1 cellular context compared by ENCODE assay signal in the genomic region with DNA sequence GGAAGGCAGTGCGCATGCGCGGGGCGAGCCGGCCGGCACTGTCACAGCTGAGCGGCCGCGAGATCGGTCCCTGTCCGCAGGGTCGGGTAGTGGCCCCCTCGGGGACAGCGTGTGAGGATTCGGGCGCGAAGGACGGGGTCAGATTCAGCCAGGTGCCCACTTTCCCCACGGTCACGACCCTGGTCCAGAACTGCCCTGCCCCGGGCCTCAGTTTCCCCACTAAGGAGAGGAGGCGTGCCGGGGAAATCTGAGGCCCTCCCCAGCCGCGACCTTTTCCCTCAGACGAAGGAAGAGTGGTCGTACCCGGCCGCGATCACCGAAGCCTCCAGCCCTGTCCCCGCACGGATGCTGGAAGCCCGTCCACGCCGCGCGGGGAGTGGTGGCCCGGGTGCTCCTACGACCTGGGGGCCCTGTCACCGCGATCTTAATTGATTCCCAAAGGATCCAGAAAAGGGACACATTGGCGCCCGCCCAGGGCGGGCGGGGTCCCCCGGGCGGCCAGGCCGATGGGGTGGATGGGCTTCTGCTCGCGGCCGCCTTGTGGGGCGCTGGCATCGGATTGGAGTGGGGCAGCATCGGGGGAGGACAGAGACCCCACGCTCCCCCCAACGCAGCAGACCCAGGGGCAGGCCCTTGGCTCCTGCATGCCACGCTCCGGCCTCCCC.
TF ChIP-seq lines count a peak whose summit lies in the region.

No MANE protein-coding gene starts in this region.

TF ChIP-seq in K562, 482 proteins besides CTCF, POLR2A, EP300 and RAD21 (continued from another document):
- TF ChIP-seq, protein P1, sequence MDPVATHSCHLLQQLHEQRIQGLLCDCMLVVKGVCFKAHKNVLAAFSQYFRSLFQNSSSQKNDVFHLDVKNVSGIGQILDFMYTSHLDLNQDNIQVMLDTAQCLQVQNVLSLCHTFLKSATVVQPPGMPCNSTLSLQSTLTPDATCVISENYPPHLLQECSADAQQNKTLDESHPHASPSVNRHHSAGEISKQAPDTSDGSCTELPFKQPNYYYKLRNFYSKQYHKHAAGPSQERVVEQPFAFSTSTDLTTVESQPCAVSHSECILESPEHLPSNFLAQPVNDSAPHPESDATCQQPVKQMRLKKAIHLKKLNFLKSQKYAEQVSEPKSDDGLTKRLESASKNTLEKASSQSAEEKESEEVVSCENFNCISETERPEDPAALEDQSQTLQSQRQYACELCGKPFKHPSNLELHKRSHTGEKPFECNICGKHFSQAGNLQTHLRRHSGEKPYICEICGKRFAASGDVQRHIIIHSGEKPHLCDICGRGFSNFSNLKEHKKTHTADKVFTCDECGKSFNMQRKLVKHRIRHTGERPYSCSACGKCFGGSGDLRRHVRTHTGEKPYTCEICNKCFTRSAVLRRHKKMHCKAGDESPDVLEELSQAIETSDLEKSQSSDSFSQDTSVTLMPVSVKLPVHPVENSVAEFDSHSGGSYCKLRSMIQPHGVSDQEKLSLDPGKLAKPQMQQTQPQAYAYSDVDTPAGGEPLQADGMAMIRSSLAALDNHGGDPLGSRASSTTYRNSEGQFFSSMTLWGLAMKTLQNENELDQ (CRISPR knock-in tag; IDR thresholded peaks at IDR 0.05; ENCODE audit: borderline replicate concordance): no peak
- 0 out of 2 replicates have a peak, but pooled peaks have one; percentile 21 for TF ChIP-seq TAF7 (tag; IDR thresholded peaks at IDR 0.05)
- no peak for TF ChIP-seq FOXP1 (CRISPR knock-in tag; IDR thresholded peaks at IDR 0.05)
- peak; percentile 82 for TF ChIP-seq KDM2B (CRISPR knock-in tag; IDR thresholded peaks at IDR 0.05)
- no peak for TF ChIP-seq GABPB2 (CRISPR knock-in tag; conservative IDR thresholded peaks at IDR 0.05)
- TF ChIP-seq ZNF24 (IDR thresholded peaks at IDR 0.05): no peak
- TF ChIP-seq FOXA3 (CRISPR knock-in tag; conservative IDR thresholded peaks at IDR 0.05 in 1 of 2, IDR thresholded peaks at IDR 0.05 in 1 of 2): no peak
- no peak for TF ChIP-seq FOXJ2 (tag; IDR thresholded peaks at IDR 0.05)
- TF ChIP-seq, protein P2, sequence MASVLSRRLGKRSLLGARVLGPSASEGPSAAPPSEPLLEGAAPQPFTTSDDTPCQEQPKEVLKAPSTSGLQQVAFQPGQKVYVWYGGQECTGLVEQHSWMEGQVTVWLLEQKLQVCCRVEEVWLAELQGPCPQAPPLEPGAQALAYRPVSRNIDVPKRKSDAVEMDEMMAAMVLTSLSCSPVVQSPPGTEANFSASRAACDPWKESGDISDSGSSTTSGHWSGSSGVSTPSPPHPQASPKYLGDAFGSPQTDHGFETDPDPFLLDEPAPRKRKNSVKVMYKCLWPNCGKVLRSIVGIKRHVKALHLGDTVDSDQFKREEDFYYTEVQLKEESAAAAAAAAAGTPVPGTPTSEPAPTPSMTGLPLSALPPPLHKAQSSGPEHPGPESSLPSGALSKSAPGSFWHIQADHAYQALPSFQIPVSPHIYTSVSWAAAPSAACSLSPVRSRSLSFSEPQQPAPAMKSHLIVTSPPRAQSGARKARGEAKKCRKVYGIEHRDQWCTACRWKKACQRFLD (CRISPR knock-in tag; IDR thresholded peaks at IDR 0.05): peak; percentile 92
- TF ChIP-seq, protein P3, sequence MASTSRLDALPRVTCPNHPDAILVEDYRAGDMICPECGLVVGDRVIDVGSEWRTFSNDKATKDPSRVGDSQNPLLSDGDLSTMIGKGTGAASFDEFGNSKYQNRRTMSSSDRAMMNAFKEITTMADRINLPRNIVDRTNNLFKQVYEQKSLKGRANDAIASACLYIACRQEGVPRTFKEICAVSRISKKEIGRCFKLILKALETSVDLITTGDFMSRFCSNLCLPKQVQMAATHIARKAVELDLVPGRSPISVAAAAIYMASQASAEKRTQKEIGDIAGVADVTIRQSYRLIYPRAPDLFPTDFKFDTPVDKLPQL (IDR thresholded peaks at IDR 0.05; ENCODE audit: extremely low read depth, insufficient read length): no peak
- no peak for TF ChIP-seq ZNF174 (CRISPR knock-in tag; IDR thresholded peaks at IDR 0.05)
- TF ChIP-seq NRF1 (conservative IDR thresholded peaks at IDR 0.05 in 1 of 2, IDR thresholded peaks at IDR 0.05 in 1 of 2): peak; percentile 99; a peak in 2 of 4 replicates
- TF ChIP-seq, protein P4, sequence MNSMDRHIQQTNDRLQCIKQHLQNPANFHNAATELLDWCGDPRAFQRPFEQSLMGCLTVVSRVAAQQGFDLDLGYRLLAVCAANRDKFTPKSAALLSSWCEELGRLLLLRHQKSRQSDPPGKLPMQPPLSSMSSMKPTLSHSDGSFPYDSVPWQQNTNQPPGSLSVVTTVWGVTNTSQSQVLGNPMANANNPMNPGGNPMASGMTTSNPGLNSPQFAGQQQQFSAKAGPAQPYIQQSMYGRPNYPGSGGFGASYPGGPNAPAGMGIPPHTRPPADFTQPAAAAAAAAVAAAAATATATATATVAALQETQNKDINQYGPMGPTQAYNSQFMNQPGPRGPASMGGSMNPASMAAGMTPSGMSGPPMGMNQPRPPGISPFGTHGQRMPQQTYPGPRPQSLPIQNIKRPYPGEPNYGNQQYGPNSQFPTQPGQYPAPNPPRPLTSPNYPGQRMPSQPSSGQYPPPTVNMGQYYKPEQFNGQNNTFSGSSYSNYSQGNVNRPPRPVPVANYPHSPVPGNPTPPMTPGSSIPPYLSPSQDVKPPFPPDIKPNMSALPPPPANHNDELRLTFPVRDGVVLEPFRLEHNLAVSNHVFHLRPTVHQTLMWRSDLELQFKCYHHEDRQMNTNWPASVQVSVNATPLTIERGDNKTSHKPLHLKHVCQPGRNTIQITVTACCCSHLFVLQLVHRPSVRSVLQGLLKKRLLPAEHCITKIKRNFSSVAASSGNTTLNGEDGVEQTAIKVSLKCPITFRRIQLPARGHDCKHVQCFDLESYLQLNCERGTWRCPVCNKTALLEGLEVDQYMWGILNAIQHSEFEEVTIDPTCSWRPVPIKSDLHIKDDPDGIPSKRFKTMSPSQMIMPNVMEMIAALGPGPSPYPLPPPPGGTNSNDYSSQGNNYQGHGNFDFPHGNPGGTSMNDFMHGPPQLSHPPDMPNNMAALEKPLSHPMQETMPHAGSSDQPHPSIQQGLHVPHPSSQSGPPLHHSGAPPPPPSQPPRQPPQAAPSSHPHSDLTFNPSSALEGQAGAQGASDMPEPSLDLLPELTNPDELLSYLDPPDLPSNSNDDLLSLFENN (IDR thresholded peaks at IDR 0.05; ENCODE audit: low read depth in 2 of 2, low read length in 2 of 2): 0 out of 4 replicates have a peak, but pooled peaks of 1 of the 2 experiments have one; percentile 23
- TF ChIP-seq, protein P5, sequence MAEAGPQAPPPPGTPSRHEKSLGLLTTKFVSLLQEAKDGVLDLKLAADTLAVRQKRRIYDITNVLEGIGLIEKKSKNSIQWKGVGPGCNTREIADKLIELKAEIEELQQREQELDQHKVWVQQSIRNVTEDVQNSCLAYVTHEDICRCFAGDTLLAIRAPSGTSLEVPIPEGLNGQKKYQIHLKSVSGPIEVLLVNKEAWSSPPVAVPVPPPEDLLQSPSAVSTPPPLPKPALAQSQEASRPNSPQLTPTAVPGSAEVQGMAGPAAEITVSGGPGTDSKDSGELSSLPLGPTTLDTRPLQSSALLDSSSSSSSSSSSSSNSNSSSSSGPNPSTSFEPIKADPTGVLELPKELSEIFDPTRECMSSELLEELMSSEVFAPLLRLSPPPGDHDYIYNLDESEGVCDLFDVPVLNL (CRISPR knock-in tag; IDR thresholded peaks at IDR 0.05; ENCODE audit: low read depth): 0 out of 2 replicates have a peak, but pooled peaks have one; percentile 30
- TF ChIP-seq NFATC3 (IDR thresholded peaks at IDR 0.05): no peak
- TF ChIP-seq POU5F1 (IDR thresholded peaks at IDR 0.05; ENCODE audit: borderline replicate concordance, low read depth, low read length, partially characterized antibody): no peak
- TF ChIP-seq TFAM (CRISPR knock-in tag; conservative IDR thresholded peaks at IDR 0.05): no peak
- no peak for TF ChIP-seq DMBX1 (CRISPR knock-in tag; IDR thresholded peaks at IDR 0.05; ENCODE audit: borderline replicate concordance)
- TF ChIP-seq, protein P6, sequence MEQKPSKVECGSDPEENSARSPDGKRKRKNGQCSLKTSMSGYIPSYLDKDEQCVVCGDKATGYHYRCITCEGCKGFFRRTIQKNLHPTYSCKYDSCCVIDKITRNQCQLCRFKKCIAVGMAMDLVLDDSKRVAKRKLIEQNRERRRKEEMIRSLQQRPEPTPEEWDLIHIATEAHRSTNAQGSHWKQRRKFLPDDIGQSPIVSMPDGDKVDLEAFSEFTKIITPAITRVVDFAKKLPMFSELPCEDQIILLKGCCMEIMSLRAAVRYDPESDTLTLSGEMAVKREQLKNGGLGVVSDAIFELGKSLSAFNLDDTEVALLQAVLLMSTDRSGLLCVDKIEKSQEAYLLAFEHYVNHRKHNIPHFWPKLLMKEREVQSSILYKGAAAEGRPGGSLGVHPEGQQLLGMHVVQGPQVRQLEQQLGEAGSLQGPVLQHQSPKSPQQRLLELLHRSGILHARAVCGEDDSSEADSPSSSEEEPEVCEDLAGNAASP (IDR thresholded peaks at IDR 0.05): no peak
- TF ChIP-seq, protein P7, sequence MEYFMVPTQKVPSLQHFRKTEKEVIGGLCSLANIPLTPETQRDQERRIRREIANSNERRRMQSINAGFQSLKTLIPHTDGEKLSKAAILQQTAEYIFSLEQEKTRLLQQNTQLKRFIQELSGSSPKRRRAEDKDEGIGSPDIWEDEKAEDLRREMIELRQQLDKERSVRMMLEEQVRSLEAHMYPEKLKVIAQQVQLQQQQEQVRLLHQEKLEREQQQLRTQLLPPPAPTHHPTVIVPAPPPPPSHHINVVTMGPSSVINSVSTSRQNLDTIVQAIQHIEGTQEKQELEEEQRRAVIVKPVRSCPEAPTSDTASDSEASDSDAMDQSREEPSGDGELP (CRISPR knock-in tag; IDR thresholded peaks at IDR 0.05; ENCODE audit: borderline replicate concordance): peak; percentile 97
- TF ChIP-seq RBFOX2 (IDR thresholded peaks at IDR 0.05; ENCODE audit: low read depth, low read length): no peak
- TF ChIP-seq POLR2B (IDR thresholded peaks at IDR 0.05; ENCODE audit: low read depth, partially characterized antibody): peak; percentile 1
- TF ChIP-seq MTA1 (IDR thresholded peaks at IDR 0.05; ENCODE audit: borderline replicate concordance): no peak
- TF ChIP-seq, protein P8, sequence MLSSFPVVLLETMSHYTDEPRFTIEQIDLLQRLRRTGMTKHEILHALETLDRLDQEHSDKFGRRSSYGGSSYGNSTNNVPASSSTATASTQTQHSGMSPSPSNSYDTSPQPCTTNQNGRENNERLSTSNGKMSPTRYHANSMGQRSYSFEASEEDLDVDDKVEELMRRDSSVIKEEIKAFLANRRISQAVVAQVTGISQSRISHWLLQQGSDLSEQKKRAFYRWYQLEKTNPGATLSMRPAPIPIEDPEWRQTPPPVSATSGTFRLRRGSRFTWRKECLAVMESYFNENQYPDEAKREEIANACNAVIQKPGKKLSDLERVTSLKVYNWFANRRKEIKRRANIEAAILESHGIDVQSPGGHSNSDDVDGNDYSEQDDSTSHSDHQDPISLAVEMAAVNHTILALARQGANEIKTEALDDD (IDR thresholded peaks at IDR 0.05): no peak
